Comparison of ENCODE assay signal across 8 cellular contexts in the genomic region with DNA sequence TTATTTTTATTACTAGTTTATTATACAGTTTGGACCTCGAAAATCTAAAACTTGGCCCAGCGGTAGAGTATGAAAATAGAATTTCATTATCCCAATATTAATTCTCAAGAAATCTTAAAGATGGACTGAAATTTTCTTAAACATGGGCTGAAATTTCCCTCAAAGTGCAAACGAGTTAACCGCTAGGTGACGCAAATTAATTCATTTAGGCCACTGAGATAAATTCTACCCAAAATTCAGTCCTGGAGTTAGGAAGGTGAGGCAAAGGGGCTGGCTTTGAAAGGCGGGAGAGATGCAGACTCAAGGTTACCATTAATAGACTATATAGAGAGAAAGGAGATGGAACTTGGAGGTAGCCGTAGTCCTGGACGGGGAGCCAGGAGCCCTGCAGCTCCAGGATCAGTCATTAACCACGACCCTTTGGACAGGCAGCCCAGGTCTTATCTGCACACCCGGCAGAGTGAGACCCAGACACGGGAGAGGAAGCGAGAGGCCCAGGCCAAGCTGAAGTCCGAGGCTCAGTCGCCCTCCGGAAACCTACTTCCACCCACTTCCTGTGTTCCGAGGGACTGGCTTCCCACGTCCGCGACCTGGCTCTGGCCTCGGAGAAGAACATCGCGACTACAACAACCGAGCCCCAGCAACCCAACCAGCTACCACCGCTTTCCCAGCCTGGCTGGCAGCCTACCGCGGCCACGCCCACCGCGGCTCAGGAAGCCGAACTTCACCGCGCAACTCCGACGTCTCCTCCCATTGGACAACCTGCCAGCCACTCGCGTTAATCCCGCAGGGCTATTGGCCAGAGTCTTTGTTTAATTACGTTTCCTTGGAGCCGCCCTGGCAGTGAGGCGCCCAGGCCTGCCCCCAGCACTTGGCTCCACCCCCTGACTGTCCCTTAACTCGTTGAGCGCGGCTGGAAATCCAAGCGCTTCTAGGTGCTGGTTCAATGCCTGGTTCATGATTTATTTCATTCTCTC. TPM values are rescaled to one million over a fixed set of nuclear protein-coding genes. Genes with fewer than 3 reads are reported as not detected.
DNase-seq lines count a peak whose midpoint lies in the region; ATAC-seq and TF ChIP-seq lines count a peak whose summit lies in the region.

Gene EFCAB11 (minus strand): TSS at position 686 of the 977 bp plus-strand sequence. CDS start 70 bp downstream, at position 616.

- ATAC-seq in GM18868 (IDR thresholded peaks at IDR 0.05; ENCODE audit: unreplicated experiment), result peak; percentile 83
- ATAC-seq in HG03108 (IDR thresholded peaks at IDR 0.05; ENCODE audit: unreplicated experiment), result peak; percentile 86

- no peak for TF ChIP-seq POLR2A in breast epithelium (IDR thresholded peaks at IDR 0.05)

- H3K9me3 ChIP-seq in breast epithelium (no peaks in the 10 kb centered on the region), iPS-18c (ENCODE audit: control insufficient read depth, insufficient read depth, low read length) (no peaks in the 10 kb centered on the region), skeletal muscle tissue (ENCODE audit: control insufficient read depth in 3 of 3, low read length in 3 of 3) (no peaks in the 10 kb centered on the region)

- H3K4me3 ChIP-seq in breast epithelium (peak within 1 kb of the TSS; percentile 84 to 96 (median 96)), iPS-18c (ENCODE audit: insufficient read depth, low read depth, low read length) (peak within 1 kb of the TSS; percentile 83), skeletal muscle tissue (ENCODE audit: low read length in 3 of 3) (peak within 1 kb of the TSS; percentile 92 to 94 (median 94))

- H3K27me3 ChIP-seq in breast epithelium (no peaks in the 10 kb centered on the region), skeletal muscle tissue (ENCODE audit: control insufficient read depth in 3 of 3, insufficient read depth in 3 of 3, low read length in 3 of 3) (no peaks in the 10 kb centered on the region)

- TF ChIP-seq CTCF in VCaP (conservative IDR thresholded peaks at IDR 0.05) (peak; percentile 39; the same call in 1 of the 2 replicates), breast epithelium (IDR thresholded peaks at IDR 0.05) (no peak)

- H3K36me3 ChIP-seq in breast epithelium (no peaks in the 10 kb centered on the region), skeletal muscle tissue (ENCODE audit: control insufficient read depth in 3 of 3, insufficient read depth in 3 of 3, low read length in 3 of 3) (no peaks in the 10 kb centered on the region)

- peak within 1 kb of the TSS; percentile 76 to 80 (median 79) for H3K9ac ChIP-seq in skeletal muscle tissue (ENCODE audit: low read depth in 1 of 3, low read length in 3 of 3)

- H3K27ac ChIP-seq in VCaP (peak within 1 kb of the TSS; percentile 90), breast epithelium (peak within 1 kb of the TSS; percentile 95 to 97), skeletal muscle tissue (ENCODE audit: low read depth, low read length) (peak within 1 kb of the TSS; percentile 90)

- in situ Hi-C loops in ACHN (cut with HindIII; ENCODE audit: low pct_ligation_motif_present, low pct_unique_long_range_greater_than_20kb, low sequenced_read_pairs), result no loop called here

- peak; percentile 98 for DNase-seq in ACHN
- peak; percentile 100 for DNase-seq in NCI-H2171 treated with DMSO at 0.1 percent for 48 hours (lab: John Stamatoyannopoulos, UW)
- DNase-seq in breast epithelium (ENCODE audit: low spot score in 2 of 2), result peak; percentile 97 to 98

- intact Hi-C loops in breast epithelium (cut with DNase I; ENCODE audit: low total_unique reads), result no loop called here

- H3K4me1 ChIP-seq in breast epithelium (peaks cover 0 to 10% of the 10 kb centered on the region in 2 donors), skeletal muscle tissue (ENCODE audit: control insufficient read depth in 3 of 3, insufficient read depth in 3 of 3, low read length in 3 of 3) (peaks cover 11 to 32% (median 24%) of the 10 kb centered on the region in 3 donors)

RNA-seq across cellular contexts. Expression of gene EFCAB11, which starts in this region (rescaled TPM):
- total RNA-seq in breast epithelium (10 to 100 TPM in 1 of 3 donors, 1 to 10 TPM in 2; 6.4 to 13.6 (median 6.9) TPM), skeletal muscle tissue (7.3 TPM)

Comparison
In these comparisons a context has a peak if more than half of its experiments do, and no peak if none do; other contexts are left out.
1. Peak in every context shown above with its lines: DNase-seq, ATAC-seq, H3K4me3 ChIP-seq and H3K27ac ChIP-seq.